19 cellular contexts compared by ENCODE assay signal in the genomic region with DNA sequence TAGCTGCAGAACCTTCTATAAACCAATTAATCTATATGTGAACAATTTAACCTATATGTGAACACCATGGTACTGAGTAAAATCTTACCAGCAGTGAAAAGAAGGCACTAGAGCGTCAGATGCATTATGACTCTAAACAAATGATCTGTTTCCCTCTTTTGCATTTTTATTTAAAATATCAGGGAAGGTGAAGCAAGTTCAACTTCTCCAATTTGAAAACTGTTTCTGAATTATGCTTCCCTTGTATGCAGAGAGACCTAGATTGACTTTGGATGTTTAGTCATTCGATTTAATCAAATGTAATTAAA.
DNase-seq lines count a peak whose midpoint lies in the region; ATAC-seq and TF ChIP-seq lines count a peak whose summit lies in the region.
"Had no signal": no experiment of that assay in that cellular context is flagged by ENCODE, and none has a peak within 500 bp of the region (broad histone marks: within the 10 kb centered on the region; RNA-seq: fewer than 3 reads in every experiment).

No MANE protein-coding gene starts in this region.

- peak overlapping the region; percentile 97 for H3K27ac Mint-ChIP-seq in activated CD4-positive, alpha-beta T cell treated with anti-CD3 and anti-CD28 coated beads, Interleukin-2, amount 10 ng/mL, durations not matched to agents 24 days and 14 days
- H3K27ac Mint-ChIP-seq in activated naive CD8-positive, alpha-beta T cell, result peak overlapping the region; percentile 100
- H3K27ac Mint-ChIP-seq: HFFc6 had no signal

- peaks cover 12 to 80% (median 29%) of the 10 kb centered on the region in 6 donors for H3K4me1 ChIP-seq in spleen
- H3K4me1 ChIP-seq: A549, pancreas had no signal

- TF ChIP-seq POLR2A in GM19099 (IDR thresholded peaks at IDR 0.05; ENCODE audit: extremely low read depth, insufficient read length, low read depth), result peak; percentile 9
- no peak for TF ChIP-seq POLR2A in spleen (IDR thresholded peaks at IDR 0.05)

- no peak for DNase-seq in activated CD4-positive, alpha-beta T cell treated with anti-CD3 and anti-CD28 coated beads, Interleukin-2, amount 10 ng/mL, durations not matched to agents 24 days and 14 days
- no peak for DNase-seq in activated CD4-positive, alpha-beta T cell treated with anti-CD3 and anti-CD28 coated beads for 48 hours
- DNase-seq in spleen (no peak), NCI-H187 treated with DMSO at 0.1 percent for 48 hours (lab: John Stamatoyannopoulos, UW) (no peak)
- DNase-seq: COR-L47; dermis blood vessel endothelial cell; HFFc6; NCI-H1048; NCI-H748 treated with DMSO at 0.1 percent for 48 hours; pancreas; RPMI8226; stimulated activated CD4-positive, alpha-beta T cell treated with anti-CD3 and anti-CD28 coated beads, Interleukin-4, amount 100 ng/mL, for 24 hours; transverse colon had no signal

- peak overlapping the region in 1 of 8 donors; percentile 52 for H3K4me3 ChIP-seq in spleen
- H3K4me3 ChIP-seq: A549, hepatocyte, pancreas, transverse colon had no signal

- 51 to 75% (median 65%) methylated on average over 2 of the region's 2 CpGs for WGBS in spleen, 5 donors

- no peaks in the 10 kb centered on the region for H3K27me3 Mint-ChIP-seq in activated CD4-positive, alpha-beta T cell treated with anti-CD3 and anti-CD28 coated beads, Interleukin-2, amount 10 ng/mL, durations not matched to agents 24 days and 14 days
- no peaks in the 10 kb centered on the region for H3K27me3 Mint-ChIP-seq in activated naive CD8-positive, alpha-beta T cell

- peak overlapping the region in 7 of 8 donors; percentile 10 to 90 (median 62) for H3K27ac ChIP-seq in spleen
- H3K27ac ChIP-seq: A549, hepatocyte, pancreas had no signal

- H3K36me3 Mint-ChIP-seq in activated CD4-positive, alpha-beta T cell treated with anti-CD3 and anti-CD28 coated beads, Interleukin-2, amount 10 ng/mL, durations not matched to agents 24 days and 14 days (ENCODE audit: low read depth), result peaks cover 93% of the 10 kb centered on the region
- peaks cover 53% of the 10 kb centered on the region for H3K36me3 Mint-ChIP-seq in activated naive CD8-positive, alpha-beta T cell

- no peaks in the 10 kb centered on the region for H3K36me3 ChIP-seq in spleen
- H3K36me3 ChIP-seq: pancreas, transverse colon had no signal

- intact Hi-C loops in activated CD4-positive, alpha-beta T cell treated with anti-CD3 and anti-CD28 coated beads, Interleukin-2, amount 10 ng/mL, durations not matched to agents 24 days and 14 days (cut with micrococcal nuclease), result loop anchor here (10.0 kb wide), 1 partner anchor 303 kb away; no protein-coding TSS in a partner anchor
- intact Hi-C loops in spleen (cut with DNase I; ENCODE audit: low total_unique reads), result no loop called here

- H3K27me3 ChIP-seq in spleen (replicated peaks in 1 of 7), result no peaks in the 10 kb centered on the region
- H3K27me3 ChIP-seq: hepatocyte, transverse colon had no signal

- no peak for ATAC-seq in HG03039 (IDR thresholded peaks at IDR 0.05; ENCODE audit: unreplicated experiment)
- no peak for ATAC-seq in HG02759 (IDR thresholded peaks at IDR 0.05; ENCODE audit: unreplicated experiment)
- ATAC-seq: A549, pancreas had no signal

- TF ChIP-seq CTCF in spleen (IDR thresholded peaks at IDR 0.05 in 8 of 11, conservative IDR thresholded peaks at IDR 0.05 in 3 of 11), result no peak

- H3K4me1 Mint-ChIP-seq in activated CD4-positive, alpha-beta T cell treated with anti-CD3 and anti-CD28 coated beads, Interleukin-2, amount 10 ng/mL, durations not matched to agents 24 days and 14 days, result peaks cover 60% of the 10 kb centered on the region
- H3K4me1 Mint-ChIP-seq in activated naive CD8-positive, alpha-beta T cell (ENCODE audit: low read depth), result peaks cover 63% of the 10 kb centered on the region

- H3K4me3 Mint-ChIP-seq in activated CD4-positive, alpha-beta T cell treated with anti-CD3 and anti-CD28 coated beads, Interleukin-2, amount 10 ng/mL, durations not matched to agents 24 days and 14 days, result peak overlapping the region; percentile 87
- H3K4me3 Mint-ChIP-seq in activated naive CD8-positive, alpha-beta T cell, result peak overlapping the region; percentile 95
- H3K4me3 Mint-ChIP-seq: HFFc6 had no signal

- H3K9me3 ChIP-seq in spleen, result no peaks in the 10 kb centered on the region
- H3K9me3 ChIP-seq: A549, pancreas, transverse colon had no signal

- no peaks in the 10 kb centered on the region for H3K9me3 Mint-ChIP-seq in activated CD4-positive, alpha-beta T cell treated with anti-CD3 and anti-CD28 coated beads, Interleukin-2, amount 10 ng/mL, durations not matched to agents 24 days and 14 days
- H3K9me3 Mint-ChIP-seq in activated naive CD8-positive, alpha-beta T cell (ENCODE audit: low read depth), result no peaks in the 10 kb centered on the region
- H3K9me3 Mint-ChIP-seq: HFFc6 had no signal
